ENCODE assay signal across 13 cellular contexts in the genomic region with DNA sequence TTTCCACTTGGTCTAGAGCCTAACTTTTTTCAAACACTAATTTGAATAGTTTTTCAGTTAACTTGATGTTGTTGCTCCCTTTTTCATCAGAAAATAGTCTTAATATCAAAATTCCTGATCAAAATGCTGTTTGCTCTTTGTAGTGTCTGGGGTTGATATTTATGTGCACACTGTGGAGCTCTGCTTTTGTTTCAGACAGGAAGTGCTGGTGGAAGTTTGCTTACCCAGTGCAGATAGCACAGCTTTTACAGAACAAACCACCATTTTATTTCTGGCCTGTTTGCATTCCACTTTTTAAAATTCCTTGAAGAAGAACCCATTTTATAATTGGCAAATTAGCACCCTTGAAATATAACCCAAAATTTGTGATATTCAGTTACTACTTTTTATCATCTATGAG.
DNase-seq lines count a peak whose midpoint lies in the region; ATAC-seq and TF ChIP-seq lines count a peak whose summit lies in the region.
"Had no signal": no experiment of that assay in that cellular context is flagged by ENCODE, and none has a peak within 500 bp of the region (broad histone marks: within the 10 kb centered on the region; RNA-seq: fewer than 3 reads in every experiment).

No MANE protein-coding gene starts in this region.

- peak overlapping the region; percentile 3 to 51 (median 33); a peak in 19 of 22 replicates for H3K4me2 ChIP-seq in BLaER1 treated with 17β-estradiol and CSF1 and Interleukin-3, amounts not matched to agents 10 nM and 100 nM
- H3K4me2 ChIP-seq in DND-41 (ENCODE audit: insufficient read depth, low read length) (peak overlapping the region; percentile 12; the same call in 1 of the 2 replicates), mesenchymal stem cell (ENCODE audit: low read length, poor library complexity, severe bottlenecking) (no peak overlapping the region)

- H2BK120ac ChIP-seq in mesenchymal stem cell (ENCODE audit: low read depth, low read length) = no peak overlapping the region

- H3K4ac ChIP-seq in mesenchymal stem cell (ENCODE audit: low read depth in 1 of 2, low read length in 2 of 2) = no peak overlapping the region

- no peak overlapping the region for H3K23ac ChIP-seq in mesenchymal stem cell (ENCODE audit: low read length in 2 of 2)

- H3K14ac ChIP-seq in mesenchymal stem cell (ENCODE audit: low read length in 2 of 2) = no peak overlapping the region

- H3K27ac Mint-ChIP-seq in immature natural killer cell (peak overlapping the region in 1 of 6 donors; percentile 6), progenitor cell of endocrine pancreas (no peak overlapping the region)
- H3K27ac Mint-ChIP-seq: stimulated activated naive CD8-positive, alpha-beta T cell treated with anti-CD3 and anti-CD28 coated beads, Interleukin-15, Interleukin-2, amounts not matched to agents 100 ng/mL and 50 ng/mL, for 24 hours had no signal

- H3K9me3 ChIP-seq in BLaER1 treated with 17β-estradiol and CSF1 and Interleukin-3, amounts not matched to agents 10 nM and 100 nM (replicated peaks in 1 of 11) = peaks cover 0 to 15% (median 11%) of the 10 kb centered on the region in 11 experiments; a peak in 14 of 22 replicates
- H3K9me3 ChIP-seq in DND-41 (ENCODE audit: insufficient read depth, low read length, severe bottlenecking) (no peaks in the 10 kb centered on the region), liver (ENCODE audit: control insufficient read depth in 4 of 4, low read length in 3 of 4) (no peaks in the 10 kb centered on the region), mesenchymal stem cell (ENCODE audit: control insufficient read depth, low read length) (no peaks in the 10 kb centered on the region)

- H3K9ac ChIP-seq in BLaER1 treated with 17β-estradiol and CSF1 and Interleukin-3, amounts not matched to agents 10 nM and 100 nM = no peak overlapping the region
- H3K9ac ChIP-seq in DND-41 (ENCODE audit: low read depth, low read length) = no peak overlapping the region
- no peak overlapping the region for H3K9ac ChIP-seq in liver (ENCODE audit: low read depth in 1 of 2, low read length in 2 of 2)
- no peak overlapping the region for H3K9ac ChIP-seq in mesenchymal stem cell (ENCODE audit: low read length)

- H3K4me3 Mint-ChIP-seq in immature natural killer cell (no peak overlapping the region), progenitor cell of endocrine pancreas (ENCODE audit: low read depth) (no peak overlapping the region)
- H3K4me3 Mint-ChIP-seq: activated T-helper 17 cell treated with anti-CD3 and anti-CD28 coated beads, Interleukin-2, amount 50 U/mL, for 72 hours; stimulated activated naive CD8-positive, alpha-beta T cell treated with anti-CD3 and anti-CD28 coated beads, Interleukin-15, Interleukin-2, amounts not matched to agents 100 ng/mL and 50 ng/mL, for 24 hours had no signal

- H3K27me3 ChIP-seq in BLaER1 treated with 17β-estradiol and CSF1 and Interleukin-3, amounts not matched to agents 10 nM and 100 nM = no peaks in the 10 kb centered on the region
- no peaks in the 10 kb centered on the region for H3K27me3 ChIP-seq in DND-41 (ENCODE audit: insufficient read depth, low read length, poor library complexity)
- no peaks in the 10 kb centered on the region for H3K27me3 ChIP-seq in liver (ENCODE audit: control insufficient read depth in 4 of 4, insufficient read depth in 4 of 4, low read length in 3 of 4)
- no peaks in the 10 kb centered on the region for H3K27me3 ChIP-seq in mesenchymal stem cell (ENCODE audit: control insufficient read depth in 1 of 2, insufficient read depth in 1 of 2, low read length in 2 of 2)

- H3K36me3 Mint-ChIP-seq in immature natural killer cell = peaks cover 0 to 3% (median 0%) of the 10 kb centered on the region in 3 donors
- peaks cover 10% of the 10 kb centered on the region for H3K36me3 Mint-ChIP-seq in progenitor cell of endocrine pancreas (ENCODE audit: insufficient read depth)

- no peaks in the 10 kb centered on the region for H3K79me2 ChIP-seq in DND-41 (ENCODE audit: insufficient read depth, low read length)

- no peak overlapping the region for H4K8ac ChIP-seq in mesenchymal stem cell (ENCODE audit: low read length)

- H3K36me3 ChIP-seq in BLaER1 treated with 17β-estradiol and CSF1 and Interleukin-3, amounts not matched to agents 10 nM and 100 nM = peaks cover 0 to 9% (median 0%) of the 10 kb centered on the region in 11 experiments; a peak in 3 of 22 replicates
- H3K36me3 ChIP-seq in DND-41 (ENCODE audit: insufficient read depth, low read length) = no peaks in the 10 kb centered on the region
- H3K36me3 ChIP-seq in liver (ENCODE audit: control insufficient read depth in 4 of 4, insufficient read depth in 3 of 4, low read depth in 1 of 4, low read length in 3 of 4) = no peaks in the 10 kb centered on the region
- H3K36me3 ChIP-seq in mesenchymal stem cell (ENCODE audit: control insufficient read depth in 1 of 2, insufficient read depth in 2 of 2, low read depth in 1 of 2, low read length in 2 of 2) = peaks cover 0 to 2% of the 10 kb centered on the region in 2 experiments

- ATAC-seq in DND-41 (ENCODE audit: insufficient read depth, low read depth) (peak; percentile 60), HG02973 (IDR thresholded peaks at IDR 0.05; ENCODE audit: unreplicated experiment) (no peak)
- ATAC-seq: activated T-helper 17 cell treated with anti-CD3 and anti-CD28 coated beads, Interleukin-2, amount 50 U/mL, for 72 hours had no signal

- no peak overlapping the region for H2BK12ac ChIP-seq in mesenchymal stem cell (ENCODE audit: low read length in 2 of 2)

- H4K91ac ChIP-seq in mesenchymal stem cell (ENCODE audit: low read length) = no peak overlapping the region

- H3K18ac ChIP-seq in mesenchymal stem cell (ENCODE audit: low read depth in 1 of 2, low read length in 2 of 2) = no peak overlapping the region

- peak overlapping the region in 1 of 11 experiments; percentile 10; a peak in 3 of 22 replicates for H3K27ac ChIP-seq in BLaER1 treated with 17β-estradiol and CSF1 and Interleukin-3, amounts not matched to agents 10 nM and 100 nM
- peak overlapping the region; percentile 32 for H3K27ac ChIP-seq in DND-41 (ENCODE audit: low read length)
- H3K27ac ChIP-seq in liver (ENCODE audit: low read depth in 1 of 2, low read length in 2 of 2) = no peak overlapping the region
- H3K27ac ChIP-seq in mesenchymal stem cell (ENCODE audit: low read length, poor library complexity, severe bottlenecking) = no peak overlapping the region

- no peak overlapping the region for H3K4me3 ChIP-seq in BLaER1 treated with 17β-estradiol and CSF1 and Interleukin-3, amounts not matched to agents 10 nM and 100 nM
- no peak overlapping the region for H3K4me3 ChIP-seq in DND-41 (ENCODE audit: low read depth in 1 of 2, low read length in 2 of 2)
- H3K4me3 ChIP-seq in liver (ENCODE audit: low read depth in 1 of 3, low read length in 3 of 3) = no peak overlapping the region
- H3K4me3 ChIP-seq in mesenchymal stem cell (ENCODE audit: insufficient read depth in 1 of 2, low read depth in 1 of 2, low read length in 2 of 2) = no peak overlapping the region

- TF ChIP-seq CTCF in DND-41 (IDR thresholded peaks at IDR 0.05; ENCODE audit: borderline replicate concordance, extremely low read depth, low read length, poor library complexity, severe bottlenecking) (no peak), liver (IDR thresholded peaks at IDR 0.05; ENCODE audit: low read depth, low read length, missing input control) (no peak), progenitor cell of endocrine pancreas (IDR thresholded peaks at IDR 0.05; ENCODE audit: unreplicated experiment) (no peak)

- peaks cover 9 to 37% (median 23%) of the 10 kb centered on the region in 10 experiments for H3K4me1 ChIP-seq in BLaER1 treated with 17β-estradiol and CSF1 and Interleukin-3, amounts not matched to agents 10 nM and 100 nM
- H3K4me1 ChIP-seq in DND-41 (ENCODE audit: insufficient read depth, low read length) (peaks cover 38% of the 10 kb centered on the region), liver (ENCODE audit: control insufficient read depth in 4 of 4, insufficient read depth in 4 of 4, low read length in 3 of 4) (no peaks in the 10 kb centered on the region), mesenchymal stem cell (ENCODE audit: control insufficient read depth, insufficient read depth, low read depth, low read length) (no peaks in the 10 kb centered on the region)

- no peaks in the 10 kb centered on the region for H4K20me1 ChIP-seq in BLaER1 treated with 17β-estradiol and CSF1 and Interleukin-3, amounts not matched to agents 10 nM and 100 nM
- no peaks in the 10 kb centered on the region for H4K20me1 ChIP-seq in DND-41 (ENCODE audit: insufficient read depth, low read length)

- H2AFZ ChIP-seq in DND-41 (ENCODE audit: low read depth, low read length) (peak overlapping the region; percentile 13), mesenchymal stem cell (ENCODE audit: low read depth, low read length) (no peak overlapping the region)

- H3K4me1 Mint-ChIP-seq in immature natural killer cell (peaks cover 18 to 33% of the 10 kb centered on the region in 2 donors), progenitor cell of endocrine pancreas (ENCODE audit: low read depth) (peaks cover 34% of the 10 kb centered on the region)

- H3K9me3 Mint-ChIP-seq in immature natural killer cell = no peaks in the 10 kb centered on the region
- H3K9me3 Mint-ChIP-seq in progenitor cell of endocrine pancreas (ENCODE audit: low read depth) = no peaks in the 10 kb centered on the region
- H3K9me3 Mint-ChIP-seq: activated T-helper 17 cell treated with anti-CD3 and anti-CD28 coated beads, Interleukin-2, amount 50 U/mL, for 72 hours; stimulated activated naive CD8-positive, alpha-beta T cell treated with anti-CD3 and anti-CD28 coated beads, Interleukin-15, Interleukin-2, amounts not matched to agents 100 ng/mL and 50 ng/mL, for 24 hours had no signal

- no peak overlapping the region for H2AK5ac ChIP-seq in mesenchymal stem cell (ENCODE audit: low read length, severe bottlenecking)

- peaks cover 19% of the 10 kb centered on the region for H3K79me1 ChIP-seq in mesenchymal stem cell (replicated peaks; ENCODE audit: low read length, poor library complexity, severe bottlenecking)

- no peak overlapping the region for H2BK5ac ChIP-seq in mesenchymal stem cell (ENCODE audit: low read depth, low read length, poor library complexity, severe bottlenecking)

- TF ChIP-seq RAD21 in liver (IDR thresholded peaks at IDR 0.05) = no peak

- no peak overlapping the region for H2BK15ac ChIP-seq in mesenchymal stem cell (ENCODE audit: low read depth, poor library complexity, severe bottlenecking)

- no peaks in the 10 kb centered on the region for H3K27me3 Mint-ChIP-seq in immature natural killer cell (ENCODE audit: low read depth in 3 of 3)
- H3K27me3 Mint-ChIP-seq in progenitor cell of endocrine pancreas = no peaks in the 10 kb centered on the region
- H3K27me3 Mint-ChIP-seq: activated T-helper 17 cell treated with anti-CD3 and anti-CD28 coated beads, Interleukin-2, amount 50 U/mL, for 72 hours; stimulated activated naive CD8-positive, alpha-beta T cell treated with anti-CD3 and anti-CD28 coated beads, Interleukin-15, Interleukin-2, amounts not matched to agents 100 ng/mL and 50 ng/mL, for 24 hours had no signal

- DNase-seq in DND-41 = peak; percentile 18
- DNase-seq in RPMI8226 = peak; percentile 30
- DNase-seq in mesenchymal stem cell = no peak
- DNase-seq in immature natural killer cell = no peak
- DNase-seq in progenitor cell of endocrine pancreas (ENCODE audit: low spot score, unreplicated experiment) = no peak
- DNase-seq: activated CD4-positive, CD25-positive, alpha-beta regulatory T cell treated with anti-CD3 and anti-CD28 coated beads, Interleukin-2, amount 50 U/mL, for 72 hours; NCI-H524; retina had no signal

Comparison
In these comparisons a context has a peak if more than half of its experiments do, and no peak if none do; other contexts are left out.
1. DNase-seq: peak in DND-41 (single experiment) and RPMI8226 (single experiment); none in mesenchymal stem cell (single experiment), immature natural killer cell (0 of 3) and progenitor cell of endocrine pancreas (single experiment).